Comparison of ENCODE assay signal across 6 cellular contexts in the genomic region with DNA sequence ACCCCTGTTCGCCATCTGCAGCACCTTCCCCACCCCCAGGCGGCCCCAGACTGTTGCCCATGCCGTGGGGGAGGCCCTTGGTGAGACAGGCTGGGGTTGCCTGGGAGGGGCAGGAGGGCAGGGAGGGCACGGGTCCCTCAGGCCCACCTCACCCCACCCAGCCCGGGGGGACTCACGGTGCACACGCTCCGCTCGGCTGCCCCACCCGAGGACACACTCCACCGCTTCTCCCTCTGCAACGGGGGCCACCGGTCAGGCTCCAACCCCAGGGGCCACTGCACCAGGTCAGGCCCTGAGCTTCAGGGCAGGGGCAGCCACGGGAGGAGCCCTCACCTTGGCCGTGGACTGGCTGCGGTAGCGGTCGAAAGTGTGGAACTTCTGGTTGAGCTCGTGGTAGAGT.
"Had no signal": no experiment of that assay in that cellular context is flagged by ENCODE, and none has a peak within 500 bp of the region (broad histone marks: within the 10 kb centered on the region; RNA-seq: fewer than 3 reads in every experiment).

No MANE protein-coding gene starts in this region.

- ATAC-seq: GM23338, HCT116, K562 had no signal

- H3K4me3 Mint-ChIP-seq: GM23338, HFFc6 had no signal

- H3K36me3 ChIP-seq: HAP-1 had no signal

- H3K4me2 ChIP-seq: GM23338 had no signal

- H2AFZ ChIP-seq: GM23338 had no signal

- H3K9me3 Mint-ChIP-seq: GM23338, HFFc6 had no signal

- H3K9me3 ChIP-seq: HAP-1 had no signal

- H3K4me1 ChIP-seq: HAP-1 had no signal

- DNase-seq: HFFc6, IMR-90 had no signal

- H3K4me3 ChIP-seq: GM23338, HAP-1, K562 had no signal

- H3K27ac Mint-ChIP-seq: GM23338, HFFc6 had no signal
